In genomic region chr10:43594944-43595589, GRCh38 we compare ENCODE assay signal across 8 cellular contexts. TPM values are rescaled to one million over a fixed set of nuclear protein-coding genes. Genes with fewer than 3 reads are reported as not detected.
DNase-seq lines count a peak whose midpoint lies in the region; ATAC-seq, FAIRE-seq and TF ChIP-seq lines count a peak whose summit lies in the region.

No MANE protein-coding gene starts in this region.

- H3K4me3 Mint-ChIP-seq in CD8-positive, alpha-beta T cell = peak overlapping the region; percentile 83
- H3K4me3 Mint-ChIP-seq in activated T-cell treated with anti-CD3 and anti-CD28 coated beads, Interleukin-2, amount 50 U/mL, for 72 hours = peak overlapping the region; percentile 73 to 75
- no peak overlapping the region for H3K4me3 Mint-ChIP-seq in mesothelial cell of epicardium

- no peak for DNase-seq in CD8-positive, alpha-beta T cell
- DNase-seq in activated T-cell treated with anti-CD3 and anti-CD28 coated beads, Interleukin-2, amount 50 U/mL, for 72 hours = peak; percentile 43 to 46
- DNase-seq in kidney glomerular epithelial cell (lab: John Stamatoyannopoulos, UW) = peak; percentile 18
- DNase-seq in head of caudate nucleus = no peak
- no peak for DNase-seq in mesothelial cell of epicardium (ENCODE audit: low spot score in 2 of 2, unreplicated experiment in 2 of 2)
- no peak for DNase-seq in H54 (ENCODE audit: insufficient read length, low spot score)

- H3K27ac Mint-ChIP-seq in CD8-positive, alpha-beta T cell = peak overlapping the region; percentile 87
- H3K27ac Mint-ChIP-seq in activated T-cell treated with anti-CD3 and anti-CD28 coated beads, Interleukin-2, amount 50 U/mL, for 72 hours = no peak overlapping the region
- no peak overlapping the region for H3K27ac Mint-ChIP-seq in mesothelial cell of epicardium

- FAIRE-seq in H54 (lab: Jason Lieb, UNC) = no peak

- peaks cover 20% of the 10 kb centered on the region for H3K4me1 ChIP-seq in CD8-positive, alpha-beta T cell (ENCODE audit: insufficient read depth, low read length)

- peak overlapping the region; percentile 26 for H3K4me3 ChIP-seq in CD8-positive, alpha-beta T cell (ENCODE audit: low read depth, low read length)

- no peak for TF ChIP-seq POLR2A in H54 (IDR thresholded peaks at IDR 0.05; ENCODE audit: low read depth, low read length)

- no peak overlapping the region for H3K27ac ChIP-seq in CD8-positive, alpha-beta T cell (ENCODE audit: low read depth, low read length)

- peaks cover 29% of the 10 kb centered on the region for H3K4me1 Mint-ChIP-seq in CD8-positive, alpha-beta T cell (ENCODE audit: low read depth)
- H3K4me1 Mint-ChIP-seq in activated T-cell treated with anti-CD3 and anti-CD28 coated beads, Interleukin-2, amount 50 U/mL, for 72 hours (ENCODE audit: low read depth) = peaks cover 22% of the 10 kb centered on the region
- no peaks in the 10 kb centered on the region for H3K4me1 Mint-ChIP-seq in mesothelial cell of epicardium

- CTCF ChIA-PET in CD8-positive, alpha-beta T cell (lab: Charles Lee) = interaction anchor here (0.7 to 1.3 kb wide), 2 partner anchors 10 to 18 kb away, joined by 3 to 4 read pairs; no protein-coding TSS in a partner anchor

- peak; percentile 78 for ATAC-seq in CD8-positive, alpha-beta T cell
- ATAC-seq in GM19452 (IDR thresholded peaks at IDR 0.05; ENCODE audit: unreplicated experiment) (peak; percentile 92), HG03469 (IDR thresholded peaks at IDR 0.05; ENCODE audit: unreplicated experiment) (peak; percentile 92)
- ATAC-seq in activated T-cell treated with anti-CD3 and anti-CD28 coated beads, Interleukin-2, amount 50 U/mL, for 72 hours (replicated peaks in 1 of 2) = peak; percentile 85 to 86

- H3K36me3 Mint-ChIP-seq in CD8-positive, alpha-beta T cell = no peaks in the 10 kb centered on the region
- H3K36me3 Mint-ChIP-seq in activated T-cell treated with anti-CD3 and anti-CD28 coated beads, Interleukin-2, amount 50 U/mL, for 72 hours (ENCODE audit: insufficient read depth in 2 of 2) = peaks cover 17% of the 10 kb centered on the region in 2 donors
- H3K36me3 Mint-ChIP-seq in mesothelial cell of epicardium = no peaks in the 10 kb centered on the region

- no peaks in the 10 kb centered on the region for H3K9me3 ChIP-seq in CD8-positive, alpha-beta T cell (ENCODE audit: low read length)

- H3K36me3 ChIP-seq in CD8-positive, alpha-beta T cell (ENCODE audit: insufficient read depth, low read length) = no peaks in the 10 kb centered on the region

- H3K27me3 ChIP-seq in CD8-positive, alpha-beta T cell (ENCODE audit: insufficient read depth, low read length) = no peaks in the 10 kb centered on the region

- no peaks in the 10 kb centered on the region for H3K27me3 Mint-ChIP-seq in CD8-positive, alpha-beta T cell (ENCODE audit: low read depth)
- peaks cover 10% of the 10 kb centered on the region for H3K27me3 Mint-ChIP-seq in activated T-cell treated with anti-CD3 and anti-CD28 coated beads, Interleukin-2, amount 50 U/mL, for 72 hours (ENCODE audit: low read depth)
- peaks cover 3% of the 10 kb centered on the region for H3K27me3 Mint-ChIP-seq in mesothelial cell of epicardium (ENCODE audit: low read depth)

- peaks cover 4% of the 10 kb centered on the region for H3K9me3 Mint-ChIP-seq in CD8-positive, alpha-beta T cell
- H3K9me3 Mint-ChIP-seq in activated T-cell treated with anti-CD3 and anti-CD28 coated beads, Interleukin-2, amount 50 U/mL, for 72 hours = peaks cover 4 to 10% of the 10 kb centered on the region in 2 donors
- peaks cover 22% of the 10 kb centered on the region for H3K9me3 Mint-ChIP-seq in mesothelial cell of epicardium

- intact Hi-C loops in CD8-positive, alpha-beta T cell (cut with DNase I, micrococcal nuclease) = no loop called here
- intact Hi-C loops in head of caudate nucleus (cut with DNase I) = loop anchor here (2.0 kb wide), 1 partner anchor 20 kb away; no protein-coding TSS in a partner anchor

- POLR2A ChIA-PET in CD8-positive, alpha-beta T cell (lab: Charles Lee) = interaction anchor here (1.2 to 1.3 kb wide), 2 partner anchors 11 to 20 kb away, joined by 4 read pairs; partner anchors contain the start of gene ZNF485

- TF ChIP-seq CTCF in CD8-positive, alpha-beta T cell (IDR thresholded peaks at IDR 0.05) = no peak
- TF ChIP-seq CTCF in mesothelial cell of epicardium (IDR thresholded peaks at IDR 0.05; ENCODE audit: unreplicated experiment) = no peak

RNA-seq across cellular contexts. Expression of gene ZNF485, which starts 11.2 kb away (rescaled TPM):
- 1 to 10 TPM in 1 of 2 experiments, under 1 TPM in 1; 0.92 to 1.2 TPM for total RNA-seq in CD8-positive, alpha-beta T cell
- 1 to 10 TPM; 2.8 to 4.6 TPM for total RNA-seq in activated T-cell treated with anti-CD3 and anti-CD28 coated beads, Interleukin-2, amount 50 U/mL, for 72 hours
- 6.1 to 7.3 TPM (median 6.7 TPM) in 3 replicates for total RNA-seq in mesothelial cell of epicardium

RNA-seq across cellular contexts. Expression of gene ZNF239, which starts 20.7 kb away (rescaled TPM):
- 1 to 10 TPM in 1 of 2 experiments, under 1 TPM in 1; 0.75 to 1.1 TPM for total RNA-seq in CD8-positive, alpha-beta T cell
- 1 to 10 TPM; 1.3 to 2.6 TPM for total RNA-seq in activated T-cell treated with anti-CD3 and anti-CD28 coated beads, Interleukin-2, amount 50 U/mL, for 72 hours
- 8.9 to 9.5 TPM (median 9.2 TPM) in 3 replicates for total RNA-seq in mesothelial cell of epicardium

RNA-seq across cellular contexts. Expression of gene ZNF32, which starts 53.6 kb away (rescaled TPM):
- 10 to 100 TPM; 17.4 to 18.9 TPM for total RNA-seq in CD8-positive, alpha-beta T cell
- 10 to 100 TPM; 12.4 to 18.0 TPM for total RNA-seq in activated T-cell treated with anti-CD3 and anti-CD28 coated beads, Interleukin-2, amount 50 U/mL, for 72 hours
- total RNA-seq in mesothelial cell of epicardium = 46.7 to 51.2 TPM (median 46.8 TPM) in 3 replicates

Comparison
In these comparisons a context has a peak if more than half of its experiments do, and no peak if none do; other contexts are left out.
1. DNase-seq: peak in activated T-cell treated with anti-CD3 and anti-CD28 coated beads, Interleukin-2, amount 50 U/mL, for 72 hours (2 of 2) and kidney glomerular epithelial cell (single experiment); none in CD8-positive, alpha-beta T cell (0 of 7), head of caudate nucleus (0 of 42), mesothelial cell of epicardium (0 of 2) and H54 (single experiment).
2. Peak in every context shown above with its lines, with median percentiles within 50 percentile points of each other: ATAC-seq.